In the genomic region with DNA sequence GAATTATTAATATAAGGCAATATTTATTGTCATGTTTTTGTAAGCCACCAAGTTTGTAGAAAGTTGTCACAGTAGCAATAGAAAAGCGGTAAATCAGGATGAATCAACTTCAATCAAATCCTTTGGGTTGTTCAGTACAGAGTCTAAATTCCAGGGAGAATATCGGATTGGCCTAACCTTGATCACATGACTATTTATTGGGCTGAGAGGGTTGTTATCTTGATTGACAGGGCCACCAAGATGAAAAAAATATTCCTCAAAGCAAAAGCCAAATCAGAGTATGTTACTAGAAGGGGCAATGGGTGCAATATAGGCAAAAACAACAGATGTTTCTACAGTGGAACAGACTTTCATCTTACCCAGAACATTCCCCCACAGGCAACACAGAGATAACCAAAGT, we compare ENCODE assay signal across 23 cellular contexts.
"Had no signal": no experiment of that assay in that cellular context is flagged by ENCODE, and none has a peak within 500 bp of the region (broad histone marks: within the 10 kb centered on the region; RNA-seq: fewer than 3 reads in every experiment).

No MANE protein-coding gene starts in this region.

- H3K36me3 ChIP-seq: left ventricle myocardium inferior, ovary, right atrium auricular region, right lobe of liver, suprapubic skin, thoracic aorta, tibial artery, upper lobe of right lung, uterus had no signal

- H3K27ac Mint-ChIP-seq: memory B cell; naive thymus-derived CD4-positive, alpha-beta T cell; natural killer cell treated with Interleukin-12 subunit alpha and Interleukin-12 subunit beta and Interleukin-15 and Interleukin-18, amount 100 ng/mL, for 72 hours; progenitor cell of endocrine pancreas; stimulated activated naive B cell treated with anti-CD40 and anti-IgM and Interleukin-4, amounts not matched to agents 10 μg/mL and 1 μg/mL and 100 μg/mL, for 72 hours; stimulated activated naive CD8-positive, alpha-beta T cell treated with anti-CD3 and anti-CD28 coated beads, Interleukin-15, Interleukin-2, amounts not matched to agents 100 ng/mL and 50 ng/mL, for 24 hours had no signal

- H3K27me3 Mint-ChIP-seq: memory B cell, progenitor cell of endocrine pancreas had no signal

- ATAC-seq: mucosa of descending colon; naive thymus-derived CD4-positive, alpha-beta T cell; natural killer cell treated with Interleukin-12 subunit alpha and Interleukin-12 subunit beta and Interleukin-15 and Interleukin-18, amount 100 ng/mL, for 72 hours; right lobe of liver; stimulated activated naive B cell treated with anti-CD40 and anti-IgM and Interleukin-4, amounts not matched to agents 10 μg/mL and 1 μg/mL and 100 μg/mL, for 72 hours; upper lobe of right lung had no signal

- H3K4me3 Mint-ChIP-seq: memory B cell; naive thymus-derived CD4-positive, alpha-beta T cell; natural killer cell treated with Interleukin-12 subunit alpha and Interleukin-12 subunit beta and Interleukin-15 and Interleukin-18, amount 100 ng/mL, for 72 hours; stimulated activated naive B cell treated with anti-CD40 and anti-IgM and Interleukin-4, amounts not matched to agents 10 μg/mL and 1 μg/mL and 100 μg/mL, for 72 hours; stimulated activated naive CD8-positive, alpha-beta T cell treated with anti-CD3 and anti-CD28 coated beads, Interleukin-15, Interleukin-2, amounts not matched to agents 100 ng/mL and 50 ng/mL, for 24 hours had no signal

- H3K4me1 ChIP-seq: left ventricle myocardium inferior, right atrium auricular region, right lobe of liver, suprapubic skin, tibial artery, upper lobe of right lung, uterus had no signal

- H3K4me3 ChIP-seq: left ventricle myocardium inferior, lung, mucosa of descending colon, ovary, right atrium auricular region, right lobe of liver, suprapubic skin, thoracic aorta, tibial artery, upper lobe of right lung, uterus had no signal

- H3K9me3 ChIP-seq: left ventricle myocardium inferior, mucosa of descending colon, ovary, right atrium auricular region, right lobe of liver, suprapubic skin, thoracic aorta, tibial artery, upper lobe of right lung, uterus had no signal

- H3K36me3 Mint-ChIP-seq: memory B cell; naive thymus-derived CD4-positive, alpha-beta T cell; natural killer cell treated with Interleukin-12 subunit alpha and Interleukin-12 subunit beta and Interleukin-15 and Interleukin-18, amount 100 ng/mL, for 72 hours; stimulated activated naive B cell treated with anti-CD40 and anti-IgM and Interleukin-4, amounts not matched to agents 10 μg/mL and 1 μg/mL and 100 μg/mL, for 72 hours had no signal

- DNase-seq: islet precursor cell; left ventricle myocardium inferior; midbrain; mucosa of descending colon; naive thymus-derived CD4-positive, alpha-beta T cell; ovary; right lobe of liver; stimulated activated CD4-positive, alpha-beta T cell treated with anti-CD3 and anti-CD28 coated beads, Interleukin-12 subunit alpha, Interleukin-12 subunit beta, amount 100 ng/mL, for 4 hours; stimulated activated CD4-positive, alpha-beta T cell treated with anti-CD3 and anti-CD28 coated beads, Interleukin-15, amount 100 ng/mL, for 24 hours; stimulated activated CD4-positive, alpha-beta T cell treated with anti-CD3 and anti-CD28 coated beads, Interleukin-2, amount 100 ng/mL, for 24 hours; stimulated activated CD4-positive, alpha-beta T cell treated with anti-CD3 and anti-CD28 coated beads, Interleukin-4, amount 100 ng/mL, for 1 hour; stimulated activated naive B cell treated with anti-CD40 and anti-IgM and Interleukin-4, amounts not matched to agents 10 μg/mL and 1 μg/mL and 100 μg/mL, for 72 hours; tibial artery; upper lobe of right lung; uterus had no signal

- H3K9me3 Mint-ChIP-seq: memory B cell; naive thymus-derived CD4-positive, alpha-beta T cell; natural killer cell treated with Interleukin-12 subunit alpha and Interleukin-12 subunit beta and Interleukin-15 and Interleukin-18, amount 100 ng/mL, for 72 hours; stimulated activated naive B cell treated with anti-CD40 and anti-IgM and Interleukin-4, amounts not matched to agents 10 μg/mL and 1 μg/mL and 100 μg/mL, for 72 hours; stimulated activated naive CD8-positive, alpha-beta T cell treated with anti-CD3 and anti-CD28 coated beads, Interleukin-15, Interleukin-2, amounts not matched to agents 100 ng/mL and 50 ng/mL, for 24 hours had no signal

- H3K27ac ChIP-seq: left ventricle myocardium inferior, ovary, right atrium auricular region, right lobe of liver, suprapubic skin, thoracic aorta, tibial artery, upper lobe of right lung, uterus had no signal

- H3K4me1 Mint-ChIP-seq: memory B cell; naive thymus-derived CD4-positive, alpha-beta T cell; stimulated activated naive B cell treated with anti-CD40 and anti-IgM and Interleukin-4, amounts not matched to agents 10 μg/mL and 1 μg/mL and 100 μg/mL, for 72 hours had no signal

- H3K27me3 ChIP-seq: ovary, right atrium auricular region, right lobe of liver, suprapubic skin, tibial artery, upper lobe of right lung, uterus had no signal
